ENCODE assay signal across 11 cellular contexts in genomic region chr16:90106269-90106668, GRCh38. TPM values are rescaled to one million over a fixed set of nuclear protein-coding genes. Genes with fewer than 3 reads are reported as not detected.
DNase-seq lines count a peak whose midpoint lies in the region; ATAC-seq and TF ChIP-seq lines count a peak whose summit lies in the region.
"Not testable (repeated sequence)": the region's sequence is repeated elsewhere in the genome, so short reads cannot be mapped to it uniquely, and the experiment has no call there.
"Had no signal": no experiment of that assay in that cellular context is flagged by ENCODE, and none has a peak within 500 bp of the region (broad histone marks: within the 10 kb centered on the region; RNA-seq: fewer than 3 reads in every experiment).

No MANE protein-coding gene starts in this region.

- not testable (repeated sequence) for DNase-seq in IMR-90, heart right ventricle
- peak; percentile 81 for DNase-seq in activated CD4-positive, alpha-beta memory T cell treated with anti-CD3 and anti-CD28 coated beads for 36 hours
- peak; percentile 83 for DNase-seq in activated naive CD8-positive, alpha-beta T cell treated with anti-CD3 and anti-CD28 coated beads for 36 hours
- peak; percentile 28 to 78 (median 62) for DNase-seq in naive thymus-derived CD4-positive, alpha-beta T cell
- peak; percentile 28 for DNase-seq in stimulated activated CD4-positive, alpha-beta T cell treated with anti-CD3 and anti-CD28 coated beads, Interleukin-4, amount 100 ng/mL, for 24 hours

- H3K9me3 ChIP-seq in IMR-90 (ENCODE audit: control insufficient read depth, insufficient read depth, low read length); heart right ventricle; naive thymus-derived CD4-positive, alpha-beta T cell (ENCODE audit: control insufficient read depth in 2 of 3, low read length in 3 of 3): not testable (repeated sequence)

- not testable (repeated sequence) for H3K4me1 Mint-ChIP-seq in activated CD4-positive, alpha-beta memory T cell treated with anti-CD3 and anti-CD28 coated beads for 36 hours (ENCODE audit: low read depth); activated naive CD8-positive, alpha-beta T cell treated with anti-CD3 and anti-CD28 coated beads for 36 hours; naive thymus-derived CD4-positive, alpha-beta T cell

- dilution Hi-C loops in IMR-90 (cut with HindIII; ENCODE audit: low sequenced_read_pairs, unreplicated experiment) = not testable (repeated sequence)

- TF ChIP-seq CTCF in 22Rv1 (IDR thresholded peaks at IDR 0.05) = peak; percentile 79
- TF ChIP-seq CTCF in IMR-90 (conservative IDR thresholded peaks at IDR 0.05; ENCODE audit: low read depth, low read length) = peak; percentile 19; the same call in 1 of the 2 replicates
- peak in 2 of 9 donors; percentile 25 to 59 for TF ChIP-seq CTCF in heart right ventricle (IDR thresholded peaks at IDR 0.05)

- not testable (repeated sequence) for H4K20me1 ChIP-seq in IMR-90 (ENCODE audit: insufficient read depth, low read length)

- not testable (repeated sequence) for H2BK20ac ChIP-seq in IMR-90 (ENCODE audit: low read depth, low read length)

- not testable (repeated sequence) for TF ChIP-seq POLR2A in IMR-90 (IDR thresholded peaks at IDR 0.05; ENCODE audit: low read depth, low read length)

- not testable (repeated sequence) for H3K23ac ChIP-seq in IMR-90 (ENCODE audit: low read depth, low read length)

- not testable (repeated sequence) for H3K9me3 Mint-ChIP-seq in activated CD4-positive, alpha-beta memory T cell treated with anti-CD3 and anti-CD28 coated beads for 36 hours; activated naive CD8-positive, alpha-beta T cell treated with anti-CD3 and anti-CD28 coated beads for 36 hours; naive thymus-derived CD4-positive, alpha-beta T cell

- not testable (repeated sequence) for TF ChIP-seq RAD21 in IMR-90 (IDR thresholded peaks at IDR 0.05; ENCODE audit: low read length)

- not testable (repeated sequence) for H2BK5ac ChIP-seq in IMR-90 (ENCODE audit: low read depth, low read length, poor library complexity, severe bottlenecking)

- H3K4ac ChIP-seq in IMR-90 (ENCODE audit: low read depth, low read length) = not testable (repeated sequence)

- not testable (repeated sequence) for H3K27me3 ChIP-seq in IMR-90 (ENCODE audit: control insufficient read depth, insufficient read depth, low read length); heart right ventricle; naive thymus-derived CD4-positive, alpha-beta T cell (ENCODE audit: control insufficient read depth in 2 of 2, insufficient read depth in 2 of 2, low read length in 2 of 2)

- H2AFZ ChIP-seq in IMR-90 (replicated peaks; ENCODE audit: low read length, poor library complexity) = not testable (repeated sequence)

- H4K8ac ChIP-seq in IMR-90 (ENCODE audit: low read depth in 2 of 2, low read length in 2 of 2) = not testable (repeated sequence)

- not testable (repeated sequence) for H3K27ac Mint-ChIP-seq in activated CD4-positive, alpha-beta memory T cell treated with anti-CD3 and anti-CD28 coated beads for 36 hours; activated naive CD8-positive, alpha-beta T cell treated with anti-CD3 and anti-CD28 coated beads for 36 hours
- peak overlapping the region in 1 of 9 donors; percentile 88 for H3K27ac Mint-ChIP-seq in naive thymus-derived CD4-positive, alpha-beta T cell

- in situ Hi-C loops in IMR-90 (cut with MboI; ENCODE audit: low sequenced_read_pairs) = not testable (repeated sequence)

- not testable (repeated sequence) for H3K36me3 Mint-ChIP-seq in activated CD4-positive, alpha-beta memory T cell treated with anti-CD3 and anti-CD28 coated beads for 36 hours; activated naive CD8-positive, alpha-beta T cell treated with anti-CD3 and anti-CD28 coated beads for 36 hours; naive thymus-derived CD4-positive, alpha-beta T cell

- H3K4me1 ChIP-seq in IMR-90 (ENCODE audit: control insufficient read depth, insufficient read depth, low read length); heart right ventricle; naive thymus-derived CD4-positive, alpha-beta T cell (ENCODE audit: control insufficient read depth in 2 of 2, insufficient read depth in 2 of 2, low read length in 2 of 2): not testable (repeated sequence)

- not testable (repeated sequence) for H3K36me3 ChIP-seq in IMR-90 (ENCODE audit: control insufficient read depth, insufficient read depth, low read length); heart right ventricle; naive thymus-derived CD4-positive, alpha-beta T cell (ENCODE audit: control insufficient read depth in 2 of 3, insufficient read depth in 3 of 3, low read length in 3 of 3)

- not testable (repeated sequence) for H3K4me3 Mint-ChIP-seq in activated CD4-positive, alpha-beta memory T cell treated with anti-CD3 and anti-CD28 coated beads for 36 hours; activated naive CD8-positive, alpha-beta T cell treated with anti-CD3 and anti-CD28 coated beads for 36 hours
- H3K4me3 Mint-ChIP-seq in naive thymus-derived CD4-positive, alpha-beta T cell = peak overlapping the region in 4 of 10 donors; percentile 18 to 81 (median 54)

- BruUV-seq in IMR-90 (replicated peaks; lab: Mats Ljungman, UMichigan) = not testable (repeated sequence)

- H3K9ac ChIP-seq in IMR-90 (ENCODE audit: low read depth, low read length) = not testable (repeated sequence)

- H2BK15ac ChIP-seq in IMR-90 (ENCODE audit: low read depth, low read length) = not testable (repeated sequence)

- H3K27me3 Mint-ChIP-seq in activated CD4-positive, alpha-beta memory T cell treated with anti-CD3 and anti-CD28 coated beads for 36 hours; activated naive CD8-positive, alpha-beta T cell treated with anti-CD3 and anti-CD28 coated beads for 36 hours; naive thymus-derived CD4-positive, alpha-beta T cell: not testable (repeated sequence)

- CTCF ChIA-PET in IMR-90 (lab: Yijun Ruan, JAX); naive thymus-derived CD4-positive, alpha-beta T cell (lab: Charles Lee): not testable (repeated sequence)
- CTCF ChIA-PET in activated CD4-positive, alpha-beta memory T cell treated with anti-CD3 and anti-CD28 coated beads for 36 hours (lab: Charles Lee) = interaction anchor here (1.4 kb wide), 1 partner anchor 24 kb away, joined by 6 read pairs; no protein-coding TSS in a partner anchor

- not testable (repeated sequence) for H3K4me3 ChIP-seq in IMR-90 (ENCODE audit: insufficient read depth, low read depth, low read length); naive thymus-derived CD4-positive, alpha-beta T cell (ENCODE audit: low read length)
- H3K4me3 ChIP-seq in heart right ventricle = peak overlapping the region in 1 of 10 donors; percentile 26

- intact Hi-C loops in IMR-90 (cut with micrococcal nuclease); activated CD4-positive, alpha-beta memory T cell treated with anti-CD3 and anti-CD28 coated beads for 36 hours (cut with micrococcal nuclease); heart right ventricle (cut with DNase I); naive thymus-derived CD4-positive, alpha-beta T cell (cut with micrococcal nuclease): not testable (repeated sequence)

- POLR2A ChIA-PET in IMR-90 (lab: Charles Lee; ENCODE audit: unreplicated experiment); activated CD4-positive, alpha-beta memory T cell treated with anti-CD3 and anti-CD28 coated beads for 36 hours (lab: Charles Lee); naive thymus-derived CD4-positive, alpha-beta T cell (lab: Charles Lee): not testable (repeated sequence)

- not testable (repeated sequence) for H4K91ac ChIP-seq in IMR-90 (ENCODE audit: insufficient read depth, low read depth, low read length)

- H3K9me1 ChIP-seq in IMR-90 (ENCODE audit: insufficient read depth, low read length) = not testable (repeated sequence)

- not testable (repeated sequence) for H3K27ac ChIP-seq in 22Rv1; IMR-90 (ENCODE audit: insufficient read depth, low read length); heart right ventricle; naive thymus-derived CD4-positive, alpha-beta T cell (ENCODE audit: low read depth, low read length)

- H2AK9ac ChIP-seq in IMR-90 (replicated peaks; ENCODE audit: low read depth, low read length, poor library complexity) = not testable (repeated sequence)

- not testable (repeated sequence) for H2BK120ac ChIP-seq in IMR-90 (ENCODE audit: low read depth, low read length)

- ATAC-seq in GM19455 (IDR thresholded peaks at IDR 0.05; ENCODE audit: unreplicated experiment) = peak; percentile 64
- ATAC-seq in IMR-90 (ENCODE audit: low read depth) = peak; percentile 56
- ATAC-seq in heart right ventricle = peak in 5 of 8 donors; percentile 31 to 47 (median 44)
- ATAC-seq in naive thymus-derived CD4-positive, alpha-beta T cell = peak; percentile 99

- H3K18ac ChIP-seq in IMR-90 (ENCODE audit: low read depth, low read length) = not testable (repeated sequence)

- H3K4me2 ChIP-seq in IMR-90 (ENCODE audit: low read depth, low read length) = not testable (repeated sequence)

- not testable (repeated sequence) for H3K79me1 ChIP-seq in IMR-90 (ENCODE audit: low read depth in 1 of 2, low read length in 2 of 2)

- H2AK5ac ChIP-seq in IMR-90 (ENCODE audit: low read depth, low read length) = not testable (repeated sequence)

- WGBS in IMR-90 (ENCODE audit: extremely low coverage in 2 of 2, insufficient read length in 1 of 2), 2 experiments = 12% methylated on average over 12 of the region's 32 CpGs; no CpG with 5 or more reads in 1 of the 2 experiments
- WGBS in heart right ventricle, 2 donors = 24 to 31% methylated on average over 27 to 31 of the region's 32 CpGs

- not testable (repeated sequence) for H4K5ac ChIP-seq in IMR-90 (ENCODE audit: low read depth, low read length)

- H3K56ac ChIP-seq in IMR-90 (ENCODE audit: extremely low read depth, insufficient read depth, low read length) = not testable (repeated sequence)

- H3K14ac ChIP-seq in IMR-90 (replicated peaks; ENCODE audit: low read depth, low read length) = not testable (repeated sequence)

RNA-seq across cellular contexts. Expression of gene PRDM7, which starts 29.1 kb away (rescaled TPM):
- total RNA-seq in IMR-90 (2012; rRNA removed) (not detected in 2 replicates), heart right ventricle (not detected)
- polyA plus RNA-seq in IMR-90 (2012; rRNA removed) (not detected in 2 replicates), heart right ventricle (not detected)
- not detected in 2 replicates for polyA plus RNA-seq in IMR-90 (2012; cell fraction: cytosol; rRNA removed)
- polyA plus RNA-seq in IMR-90 (2012; cell fraction: nucleus; rRNA removed; ENCODE audit: low replicate concordance) = 0.03 TPM in 1 of 2 replicates, not detected in the other
- total RNA-seq in activated CD4-positive, alpha-beta memory T cell treated with anti-CD3 and anti-CD28 coated beads for 36 hours = not detected
- total RNA-seq in activated naive CD8-positive, alpha-beta T cell treated with anti-CD3 and anti-CD28 coated beads for 36 hours = not detected
- not detected for total RNA-seq in naive thymus-derived CD4-positive, alpha-beta T cell
- not detected for polyA plus RNA-seq in naive thymus-derived CD4-positive, alpha-beta T cell
- total RNA-seq: A172, dermis microvascular lymphatic vessel endothelial cell, occipital lobe had no signal

Comparison
In these comparisons a context has a peak if more than half of its experiments do, and no peak if none do; other contexts are left out.
1. ATAC-seq: peak in every context shown above with its lines; median percentile 99 in naive thymus-derived CD4-positive, alpha-beta T cell; 64 in GM19455; 56 in IMR-90; 44 in heart right ventricle.